ENCODE assay signal across 26 cellular contexts in the genomic region with DNA sequence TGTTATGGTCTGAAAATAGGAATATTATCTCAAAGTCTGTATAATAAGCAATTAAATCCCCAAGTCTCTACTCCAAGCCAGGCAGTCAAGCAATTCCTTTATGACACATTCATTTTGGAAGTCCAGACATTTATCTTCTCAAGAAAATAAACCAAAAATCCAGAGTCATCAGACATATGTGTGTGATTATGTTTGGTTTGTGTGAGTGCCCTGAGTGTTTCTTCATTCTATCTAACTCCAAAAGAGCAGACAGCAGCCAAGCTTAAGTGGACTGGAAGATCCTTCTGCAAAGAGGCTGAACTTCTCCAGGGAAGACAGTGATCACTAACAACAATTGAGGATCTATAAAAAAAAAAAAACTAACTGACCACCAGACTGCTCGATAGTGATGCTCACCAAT.
DNase-seq lines count a peak whose midpoint lies in the region; ATAC-seq and TF ChIP-seq lines count a peak whose summit lies in the region.
"Had no signal": no experiment of that assay in that cellular context is flagged by ENCODE, and none has a peak within 500 bp of the region (broad histone marks: within the 10 kb centered on the region; RNA-seq: fewer than 3 reads in every experiment).

No MANE protein-coding gene starts in this region.

- ATAC-seq in right lobe of liver (no peak), GM19035 (IDR thresholded peaks at IDR 0.05; ENCODE audit: unreplicated experiment) (no peak)
- ATAC-seq: activated T-cell treated with anti-CD3 and anti-CD28 coated beads, Interleukin-2, amount 50 U/mL, for 4 hours; gastrocnemius medialis; left lobe of liver; SK-N-SH treated with all-trans-retinoic acid at 6 μM for 48 hours had no signal

- no peaks in the 10 kb centered on the region for H3K79me2 ChIP-seq in mammary epithelial cell (ENCODE audit: insufficient read depth, low read length)

- dilution Hi-C loops in mammary epithelial cell (cut with HindIII; ENCODE audit: low sequenced_read_pairs): no loop called here

- CTCF ChIA-PET in mammary epithelial cell (lab: Charles Lee; ENCODE audit: low non-redundant PET): no interaction called here

- in situ Hi-C loops in mammary epithelial cell (cut with MboI; ENCODE audit: low sequenced_read_pairs in 2 of 2) (no loop called here), HAP-1 (cut with MboI; ENCODE audit: low sequenced_read_pairs) (no loop called here)

- H3K36me3 ChIP-seq in breast epithelium (no peaks in the 10 kb centered on the region), mammary epithelial cell (ENCODE audit: insufficient read depth, low read length) (peaks cover 6% of the 10 kb centered on the region), right lobe of liver (no peaks in the 10 kb centered on the region), HAP-1 (replicated peaks) (no peaks in the 10 kb centered on the region)
- H3K36me3 ChIP-seq: gastrocnemius medialis had no signal

- no peak overlapping the region for H3K4me3 ChIP-seq in breast epithelium
- no peak overlapping the region for H3K4me3 ChIP-seq in mammary epithelial cell (replicated peaks in 1 of 3; ENCODE audit: insufficient read depth in 1 of 3, low read depth in 2 of 3, low read length in 3 of 3)
- H3K4me3 ChIP-seq in choroid plexus epithelial cell (ENCODE audit: low read depth, low read length): no peak overlapping the region
- no peak overlapping the region for H3K4me3 ChIP-seq in right lobe of liver
- H3K4me3 ChIP-seq in HAP-1: no peak overlapping the region
- H3K4me3 ChIP-seq: gastrocnemius medialis had no signal

- H3K27ac ChIP-seq in breast epithelium (peak overlapping the region; percentile 46 to 62), mammary epithelial cell (ENCODE audit: insufficient read depth, low read depth, low read length) (no peak overlapping the region), right lobe of liver (no peak overlapping the region)
- H3K27ac ChIP-seq: 22Rv1 had no signal

- H2AFZ ChIP-seq in mammary epithelial cell (ENCODE audit: low read depth, low read length): no peak overlapping the region

- no peak for TF ChIP-seq POLR2A in breast epithelium (IDR thresholded peaks at IDR 0.05)
- TF ChIP-seq POLR2A in right lobe of liver (IDR thresholded peaks at IDR 0.05): no peak

- DNase-seq in breast epithelium (ENCODE audit: low spot score in 2 of 2) (no peak), mammary epithelial cell (no peak), choroid plexus epithelial cell (ENCODE audit: low read depth) (peak; percentile 5), hepatic stellate cell (ENCODE audit: low spot score) (peak; percentile 7), right lobe of liver (no peak), HAP-1 (ENCODE audit: low spot score in 2 of 2) (no peak), posterior vena cava (ENCODE audit: low spot score) (no peak)
- DNase-seq: activated CD4-positive, alpha-beta T cell treated with anti-CD3 and anti-CD28 coated beads for 48 hours; activated naive CD4-positive, alpha-beta T cell treated with Interleukin-2 at 50 U/mL for 16 hours; activated T-cell treated with anti-CD3 and anti-CD28 coated beads, Interleukin-2, amount 50 U/mL, for 4 hours; C1 segment of cervical spinal cord; Calu3; caudate nucleus; gastrocnemius medialis; hippocampal formation; immature natural killer cell; naive B cell; NCI-H1417 treated with DMSO at 0.1 percent for 48 hours; NCI-H2081 treated with DMSO at 0.1 percent for 48 hours; NCI-H345; small intestine; stimulated activated CD4-positive, alpha-beta T cell treated with anti-CD3 and anti-CD28 coated beads, Interleukin-2, amount 100 ng/mL, for 24 hours had no signal

- WGBS in mammary epithelial cell (ENCODE audit: low coverage, missing lambda C conversion rate): 90% methylated on average over 1 of the region's 1 CpG
- WGBS in right lobe of liver (ENCODE audit: insufficient coverage, low coverage, low lambda C conversion rate, missing lambda C conversion rate): 80% methylated on average over 1 of the region's 1 CpG

- H3K9me3 ChIP-seq in breast epithelium (no peaks in the 10 kb centered on the region), mammary epithelial cell (replicated peaks; ENCODE audit: insufficient read depth, low read length) (no peaks in the 10 kb centered on the region), right lobe of liver (no peaks in the 10 kb centered on the region), HAP-1 (no peaks in the 10 kb centered on the region)
- H3K9me3 ChIP-seq: gastrocnemius medialis had no signal

- H3K9ac ChIP-seq in mammary epithelial cell (ENCODE audit: insufficient read depth, low read length): no peak overlapping the region

- BruUV-seq in mammary epithelial cell (replicated peaks; lab: Mats Ljungman, UMichigan): no TSS peak

- TF ChIP-seq CTCF in breast epithelium (IDR thresholded peaks at IDR 0.05) (no peak), mammary epithelial cell (conservative IDR thresholded peaks at IDR 0.05 in 1 of 2, IDR thresholded peaks at IDR 0.05 in 1 of 2; ENCODE audit: extremely low read depth in 1 of 2, insufficient read depth in 1 of 2, low read depth in 1 of 2, low read length in 2 of 2) (no peak), choroid plexus epithelial cell (conservative IDR thresholded peaks at IDR 0.05; ENCODE audit: low read depth, low read length) (no peak), right lobe of liver (IDR thresholded peaks at IDR 0.05) (no peak)

- H4K20me1 ChIP-seq in mammary epithelial cell (ENCODE audit: insufficient read depth, low read length): no peaks in the 10 kb centered on the region

- intact Hi-C loops in breast epithelium (cut with DNase I; ENCODE audit: low total_unique reads): no loop called here
- intact Hi-C loops in mammary epithelial cell (cut with micrococcal nuclease): no loop called here
- intact Hi-C loops in right lobe of liver (cut with DNase I): no loop called here
- intact Hi-C loops in posterior vena cava (cut with DNase I): no loop called here

- H3K27me3 ChIP-seq in breast epithelium: no peaks in the 10 kb centered on the region
- H3K27me3 ChIP-seq in mammary epithelial cell (ENCODE audit: insufficient read depth, low read length): no peaks in the 10 kb centered on the region
- H3K27me3 ChIP-seq in right lobe of liver: no peaks in the 10 kb centered on the region
- no peaks in the 10 kb centered on the region for H3K27me3 ChIP-seq in HAP-1 (ENCODE audit: low read depth)
- H3K27me3 ChIP-seq: gastrocnemius medialis had no signal

- H3K4me2 ChIP-seq in mammary epithelial cell (ENCODE audit: insufficient read depth, low read depth, low read length): no peak overlapping the region

- no peaks in the 10 kb centered on the region for H3K4me1 ChIP-seq in breast epithelium
- H3K4me1 ChIP-seq in mammary epithelial cell (ENCODE audit: insufficient read depth, low read length): no peaks in the 10 kb centered on the region
- H3K4me1 ChIP-seq in right lobe of liver: no peaks in the 10 kb centered on the region
- peaks cover 14% of the 10 kb centered on the region for H3K4me1 ChIP-seq in HAP-1

Comparison
In these comparisons a context has a peak if more than half of its experiments do, and no peak if none do; other contexts are left out.
1. H3K27ac ChIP-seq: peak in breast epithelium (2 of 2); none in mammary epithelial cell (single experiment) and right lobe of liver (0 of 3).
2. DNase-seq: peak in choroid plexus epithelial cell (single experiment) and hepatic stellate cell (single experiment); none in breast epithelium (0 of 2), mammary epithelial cell (single experiment), right lobe of liver (0 of 3), HAP-1 (0 of 2) and posterior vena cava (single experiment).